29 cellular contexts compared by ENCODE assay signal in genomic region chr20:57384486-57384885, GRCh38. TPM values are rescaled to one million over a fixed set of nuclear protein-coding genes. Genes with fewer than 3 reads are reported as not detected.
DNase-seq lines count a peak whose midpoint lies in the region; ATAC-seq and TF ChIP-seq lines count a peak whose summit lies in the region.
"Had no signal": no experiment of that assay in that cellular context is flagged by ENCODE, and none has a peak within 500 bp of the region (broad histone marks: within the 10 kb centered on the region; RNA-seq: fewer than 3 reads in every experiment).

No MANE protein-coding gene starts in this region.

- H3K4me3 ChIP-seq in CD4-positive, CD25-positive, alpha-beta regulatory T cell (ENCODE audit: low read depth, low read length): no peak overlapping the region
- H3K4me3 ChIP-seq in heart right ventricle (no peak overlapping the region), sigmoid colon (no peak overlapping the region), A673 (ENCODE audit: low read depth, low read length, poor library complexity, severe bottlenecking) (no peak overlapping the region)
- H3K4me3 ChIP-seq: K562, MG63, thoracic aorta had no signal

- H3K4me3 Mint-ChIP-seq in CD4-positive, CD25-positive, alpha-beta regulatory T cell: peak overlapping the region in 1 of 4 donors; percentile 60
- no peak overlapping the region for H3K4me3 Mint-ChIP-seq in IgD-negative memory B cell
- H3K4me3 Mint-ChIP-seq: activated CD8-positive, alpha-beta T cell treated with anti-CD3 and anti-CD28 coated beads, Interleukin-2, amount 10 ng/mL, durations not matched to agents 7 days and 5 days had no signal

- H3K27ac ChIP-seq in CD4-positive, CD25-positive, alpha-beta regulatory T cell (ENCODE audit: insufficient read depth, low read length, poor library complexity, severe bottlenecking): no peak overlapping the region
- peak overlapping the region in 6 of 10 donors; percentile 5 to 62 (median 32) for H3K27ac ChIP-seq in heart right ventricle
- H3K27ac ChIP-seq in sigmoid colon: no peak overlapping the region
- H3K27ac ChIP-seq in A673 (ENCODE audit: low read depth, low read length, poor library complexity, severe bottlenecking): no peak overlapping the region
- H3K27ac ChIP-seq: thoracic aorta had no signal

- peaks cover 11% of the 10 kb centered on the region for H3K36me3 ChIP-seq in CD4-positive, CD25-positive, alpha-beta regulatory T cell (ENCODE audit: control insufficient read depth, insufficient read depth, low read length)
- H3K36me3 ChIP-seq in heart right ventricle (peaks cover 0 to 20% (median 0%) of the 10 kb centered on the region in 9 donors), sigmoid colon (peaks cover 0 to 15% (median 1%) of the 10 kb centered on the region in 4 donors), A673 (ENCODE audit: insufficient read depth, low read length, poor library complexity, severe bottlenecking) (no peaks in the 10 kb centered on the region)
- H3K36me3 ChIP-seq: thoracic aorta had no signal

- no peak for TF ChIP-seq POLR2A in sigmoid colon (IDR thresholded peaks at IDR 0.05)

- BruUV-seq in A673 (replicated peaks; lab: Mats Ljungman, UMichigan): no TSS peak

- peak overlapping the region in 2 of 3 donors; percentile 38 to 76 for H3K27ac Mint-ChIP-seq in CD4-positive, CD25-positive, alpha-beta regulatory T cell
- peak overlapping the region in 2 of 3 donors; percentile 53 to 71 for H3K27ac Mint-ChIP-seq in IgD-negative memory B cell
- H3K27ac Mint-ChIP-seq: activated CD8-positive, alpha-beta T cell treated with anti-CD3 and anti-CD28 coated beads, Interleukin-2, amount 10 ng/mL, durations not matched to agents 7 days and 5 days had no signal

- intact Hi-C loops in heart right ventricle (cut with DNase I) (loop anchor here in 8 of 10 donors (5.0 to 10.0 kb wide), 3 partner anchors 113 to 830 kb away; no protein-coding TSS in a partner anchor), sigmoid colon (cut with DNase I) (loop anchor here (10.0 kb wide), 2 partner anchors 330 to 850 kb away; partner anchors contain the start of gene PMEPA1), A673 (cut with micrococcal nuclease; ENCODE audit: unreplicated experiment) (loop anchor here (5.0 kb wide), 2 partner anchors 208 to 828 kb away; no protein-coding TSS in a partner anchor)

- no peaks in the 10 kb centered on the region for H3K27me3 Mint-ChIP-seq in CD4-positive, CD25-positive, alpha-beta regulatory T cell
- H3K27me3 Mint-ChIP-seq in IgD-negative memory B cell: no peaks in the 10 kb centered on the region

- no peak for DNase-seq in CD4-positive, CD25-positive, alpha-beta regulatory T cell
- DNase-seq in heart right ventricle (no peak), sigmoid colon (peak; percentile 51), NCI-H1048 (lab: John Stamatoyannopoulos, UW) (no peak), NCI-H748 (lab: John Stamatoyannopoulos, UW; ENCODE audit: unreplicated experiment) (no peak), A673 (ENCODE audit: low spot score) (no peak)
- DNase-seq: activated CD8-positive, alpha-beta T cell treated with anti-CD3 and anti-CD28 coated beads, Interleukin-2, amount 10 ng/mL, durations not matched to agents 7 days and 5 days; activated naive CD4-positive, alpha-beta T cell; activated T-cell treated with anti-CD3 and anti-CD28 coated beads, Interleukin-2, amount 50 U/mL, for 1 hour; anterior cingulate cortex; COR-L47; dermis blood vessel endothelial cell; GDM1; islet precursor cell; MG63; NCI-H146; NCI-H524; SK-N-SH; small intestine; stimulated activated CD4-positive, alpha-beta T cell treated with anti-CD3 and anti-CD28 coated beads, Interleukin-4, amount 100 ng/mL, for 1 hour; stimulated activated naive CD4-positive, alpha-beta T cell treated with Interleukin-2 at 50 U/mL for 16 hours; T-helper 2 cell had no signal

- peaks cover 12% of the 10 kb centered on the region for H3K36me3 Mint-ChIP-seq in CD4-positive, CD25-positive, alpha-beta regulatory T cell
- H3K36me3 Mint-ChIP-seq in IgD-negative memory B cell: peaks cover 3% of the 10 kb centered on the region

- peaks cover 5 to 39% (median 25%) of the 10 kb centered on the region in 4 donors for H3K4me1 Mint-ChIP-seq in CD4-positive, CD25-positive, alpha-beta regulatory T cell
- peaks cover 6 to 11% (median 10%) of the 10 kb centered on the region in 3 donors for H3K4me1 Mint-ChIP-seq in IgD-negative memory B cell

- peaks cover 0 to under 1% (median 0%) of the 10 kb centered on the region in 7 donors for H3K9me3 Mint-ChIP-seq in CD4-positive, CD25-positive, alpha-beta regulatory T cell
- H3K9me3 Mint-ChIP-seq in IgD-negative memory B cell: no peaks in the 10 kb centered on the region

- 84 to 89% methylated on average over 8 of the region's 8 CpGs for WGBS in heart right ventricle, 2 donors
- 35 to 76% methylated on average over 8 of the region's 8 CpGs for WGBS in sigmoid colon, 2 donors

- ATAC-seq in CD4-positive, CD25-positive, alpha-beta regulatory T cell (ENCODE audit: low read depth in 2 of 2): no peak
- ATAC-seq in heart right ventricle (no peak), HG02884 (IDR thresholded peaks at IDR 0.05; ENCODE audit: unreplicated experiment) (no peak)
- ATAC-seq: activated CD8-positive, alpha-beta T cell treated with anti-CD3 and anti-CD28 coated beads, Interleukin-2, amount 10 ng/mL, durations not matched to agents 7 days and 5 days; K562 had no signal

- no peak for TF ChIP-seq EP300 in sigmoid colon (IDR thresholded peaks at IDR 0.05)

- H3K4me1 ChIP-seq in CD4-positive, CD25-positive, alpha-beta regulatory T cell (ENCODE audit: control insufficient read depth, insufficient read depth, low read length, poor library complexity, severe bottlenecking): peaks cover 22% of the 10 kb centered on the region
- H3K4me1 ChIP-seq in heart right ventricle (peaks cover 9 to 23% (median 16%) of the 10 kb centered on the region in 9 donors), sigmoid colon (peaks cover 0 to 13% (median 5%) of the 10 kb centered on the region in 4 donors), A673 (ENCODE audit: insufficient read depth, low read length, poor library complexity, severe bottlenecking) (peaks cover 2% of the 10 kb centered on the region)

- no peaks in the 10 kb centered on the region for H3K9me3 ChIP-seq in CD4-positive, CD25-positive, alpha-beta regulatory T cell (ENCODE audit: control insufficient read depth in 2 of 2, low read length in 2 of 2)
- peaks cover 0 to 4% (median 0%) of the 10 kb centered on the region in 11 donors for H3K9me3 ChIP-seq in heart right ventricle
- no peaks in the 10 kb centered on the region for H3K9me3 ChIP-seq in sigmoid colon
- H3K9me3 ChIP-seq in A673 (ENCODE audit: low read depth, low read length, poor library complexity, severe bottlenecking): no peaks in the 10 kb centered on the region
- H3K9me3 ChIP-seq: MG63, SK-N-SH, thoracic aorta had no signal

- TF ChIP-seq CTCF in heart right ventricle (IDR thresholded peaks at IDR 0.05): no peak
- no peak for TF ChIP-seq CTCF in sigmoid colon (IDR thresholded peaks at IDR 0.05)
- no peak for TF ChIP-seq CTCF in A673 (conservative IDR thresholded peaks at IDR 0.05; ENCODE audit: low read depth, low read length)

- CTCF ChIA-PET in A673 (lab: Charles Lee): no interaction called here

- H3K27me3 ChIP-seq in CD4-positive, CD25-positive, alpha-beta regulatory T cell (ENCODE audit: control insufficient read depth, insufficient read depth, low read length): no peaks in the 10 kb centered on the region
- no peaks in the 10 kb centered on the region for H3K27me3 ChIP-seq in heart right ventricle
- no peaks in the 10 kb centered on the region for H3K27me3 ChIP-seq in sigmoid colon
- H3K27me3 ChIP-seq in A673 (replicated peaks; ENCODE audit: insufficient read depth, low read depth, low read length, poor library complexity): no peaks in the 10 kb centered on the region
- H3K27me3 ChIP-seq: MG63 had no signal

- POLR2A ChIA-PET in A673 (lab: Charles Lee; ENCODE audit: low non-redundant PET): no interaction called here

RNA-seq across cellular contexts. Expression of gene RBM38, which starts 6.7 kb away (rescaled TPM):
- total RNA-seq in CD4-positive, CD25-positive, alpha-beta regulatory T cell: 322 TPM
- polyA plus RNA-seq in CD4-positive, CD25-positive, alpha-beta regulatory T cell: 100 to 1,000 TPM in 2 of 4 donors, 10 to 100 TPM in 2; 71.9 to 163 (median 102) TPM
- polyA plus RNA-seq in IgD-negative memory B cell (39.2 TPM), heart right ventricle (100 to 1,000 TPM in 1 of 2 donors, 10 to 100 TPM in 1; 47.6 to 104 TPM), sigmoid colon (10 to 100 TPM; 31.4 to 59.9 (median 34.8) TPM)
- total RNA-seq in heart right ventricle (100 to 1,000 TPM in 1 of 10 donors, 10 to 100 TPM in 9; 35.5 to 119 (median 50.2) TPM), sigmoid colon (10 to 100 TPM; 48.5 to 94.2 (median 78.8) TPM), A673 (2021) (51.7 and 52.7 TPM in 2 replicates)

RNA-seq across cellular contexts. Expression of gene RAE1, which starts 33.4 kb away (rescaled TPM):
- total RNA-seq in CD4-positive, CD25-positive, alpha-beta regulatory T cell: 33.0 TPM
- polyA plus RNA-seq in CD4-positive, CD25-positive, alpha-beta regulatory T cell: 10 to 100 TPM; 34.5 to 52.1 (median 42.8) TPM
- polyA plus RNA-seq in IgD-negative memory B cell (38.6 TPM), heart right ventricle (10 to 100 TPM in 1 of 2 donors, 1 to 10 TPM in 1; 6.2 to 18.9 TPM), sigmoid colon (10 to 100 TPM; 13.8 to 18.3 (median 16.4) TPM)
- total RNA-seq in heart right ventricle (10 to 100 TPM; 11.8 to 19.9 (median 15.5) TPM), sigmoid colon (10 to 100 TPM; 13.6 to 20.9 (median 17.1) TPM), A673 (2021) (59.4 and 70.9 TPM in 2 replicates)

RNA-seq across cellular contexts. Expression of gene SPO11, which starts 54.9 kb away (rescaled TPM):
- total RNA-seq in CD4-positive, CD25-positive, alpha-beta regulatory T cell: not detected
- not detected for polyA plus RNA-seq in CD4-positive, CD25-positive, alpha-beta regulatory T cell
- polyA plus RNA-seq in IgD-negative memory B cell (not detected), heart right ventricle (not detected), sigmoid colon (not detected)
- total RNA-seq in heart right ventricle (not detected), sigmoid colon (not detected), A673 (2021) (not detected in 2 replicates)
- total RNA-seq: activated CD8-positive, alpha-beta T cell treated with anti-CD3 and anti-CD28 coated beads, Interleukin-2, amount 10 ng/mL, durations not matched to agents 7 days and 5 days; dermis blood vessel endothelial cell; K562; lung microvascular endothelial cell; myocyte; osteoblast; thoracic aorta had no signal
- polyA plus RNA-seq: K562, SK-N-SH, small intestine had no signal

Comparison
In these comparisons a context has a peak if more than half of its experiments do, and no peak if none do; other contexts are left out.
1. H3K27ac ChIP-seq: peak in heart right ventricle (6 of 10); none in CD4-positive, CD25-positive, alpha-beta regulatory T cell (single experiment), sigmoid colon (0 of 4) and A673 (single experiment).